Comparison of ENCODE assay signal across 1 cellular context in genomic region chr10:71745659-71746250, GRCh38.
TF ChIP-seq lines count a peak whose summit lies in the region.

No MANE protein-coding gene starts in this region.

TF ChIP-seq in SK-N-SH, 30 proteins besides CTCF, POLR2A, EP300 and RAD21 (continued from another document):
- TF ChIP-seq GABPA (IDR thresholded peaks at IDR 0.05; ENCODE audit: low read depth) (no peak), FOSL2 (IDR thresholded peaks at IDR 0.05; ENCODE audit: borderline replicate concordance, low read depth) (no peak), RCOR1 (IDR thresholded peaks at IDR 0.05; ENCODE audit: low read length) (no peak), USF1 (IDR thresholded peaks at IDR 0.05; ENCODE audit: borderline replicate concordance, low read depth) (no peak), NRF1 (IDR thresholded peaks at IDR 0.05; ENCODE audit: low read depth, low read length) (no peak), RFX5 (IDR thresholded peaks at IDR 0.05; ENCODE audit: low read length) (no peak), TAF1 (IDR thresholded peaks at IDR 0.05; ENCODE audit: borderline replicate concordance, low read depth, low read length) (no peak), TEAD4 (IDR thresholded peaks at IDR 0.05; ENCODE audit: borderline replicate concordance, insufficient read depth) (no peak), CHD2 (IDR thresholded peaks at IDR 0.05; ENCODE audit: low read length, partially characterized antibody) (no peak), SMC3 (IDR thresholded peaks at IDR 0.05; ENCODE audit: low read depth, low read length) (no peak)
- TF ChIP-seq, protein P1, sequence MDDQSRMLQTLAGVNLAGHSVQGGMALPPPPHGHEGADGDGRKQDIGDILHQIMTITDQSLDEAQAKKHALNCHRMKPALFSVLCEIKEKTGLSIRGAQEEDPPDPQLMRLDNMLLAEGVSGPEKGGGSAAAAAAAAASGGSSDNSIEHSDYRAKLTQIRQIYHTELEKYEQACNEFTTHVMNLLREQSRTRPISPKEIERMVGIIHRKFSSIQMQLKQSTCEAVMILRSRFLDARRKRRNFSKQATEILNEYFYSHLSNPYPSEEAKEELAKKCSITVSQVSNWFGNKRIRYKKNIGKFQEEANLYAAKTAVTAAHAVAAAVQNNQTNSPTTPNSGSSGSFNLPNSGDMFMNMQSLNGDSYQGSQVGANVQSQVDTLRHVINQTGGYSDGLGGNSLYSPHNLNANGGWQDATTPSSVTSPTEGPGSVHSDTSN (IDR thresholded peaks at IDR 0.05), result no peak
